Comparison of ENCODE assay signal across 1 cellular context in genomic region chr1:1001057-1001630, GRCh38.
TF ChIP-seq lines count a peak whose summit lies in the region.

No MANE protein-coding gene starts in this region.

TF ChIP-seq in GM12878, 131 proteins besides CTCF, POLR2A, EP300 and RAD21:
- no peak for TF ChIP-seq JUNB (IDR thresholded peaks at IDR 0.05)
- TF ChIP-seq CEBPZ (IDR thresholded peaks at IDR 0.05; ENCODE audit: low read depth, low read length) = no peak
- TF ChIP-seq CBX5 (IDR thresholded peaks at IDR 0.05; ENCODE audit: low read depth) = no peak
- TF ChIP-seq NBN (IDR thresholded peaks at IDR 0.05) = peak; percentile 45; the same call in 1 of the 2 replicates
- no peak for TF ChIP-seq CREB1 (IDR thresholded peaks at IDR 0.05; ENCODE audit: low read depth)
- TF ChIP-seq ZNF687 (IDR thresholded peaks at IDR 0.05) = no peak
- 0 out of 2 replicates have a peak, but pooled peaks have one; percentile 1 for TF ChIP-seq POLR2AphosphoS5 (IDR thresholded peaks at IDR 0.05; ENCODE audit: low read length)
- TF ChIP-seq PKNOX1 (IDR thresholded peaks at IDR 0.05) = peak; percentile 42; the same call in 1 of the 2 replicates
- no peak for TF ChIP-seq CHD1 (IDR thresholded peaks at IDR 0.05; ENCODE audit: low read depth, low read length)
TF ChIP-seq in GM12878: peak in this region for 3.
